18 cellular contexts compared by ENCODE assay signal in genomic region chr1:223079498-223079897, GRCh38.
DNase-seq lines count a peak whose midpoint lies in the region; ATAC-seq, FAIRE-seq and TF ChIP-seq lines count a peak whose summit lies in the region.
"Had no signal": no experiment of that assay in that cellular context is flagged by ENCODE, and none has a peak within 500 bp of the region (broad histone marks: within the 10 kb centered on the region; RNA-seq: fewer than 3 reads in every experiment).

No MANE protein-coding gene starts in this region.

- H2AK5ac ChIP-seq in H9 (ENCODE audit: insufficient read length, low read length), result no peak overlapping the region

- no peak overlapping the region for H2BK12ac ChIP-seq in H9 (ENCODE audit: insufficient read length, low read depth, low read length)

- H3K14ac ChIP-seq in H9 (ENCODE audit: insufficient read depth, low read length), result no peak overlapping the region

- BruUV-seq in HepG2 (replicated peaks; lab: Mats Ljungman, UMichigan), result no TSS peak

- in situ Hi-C loops in HepG2 (cut with HindIII; ENCODE audit: extremely low pct_ligation_motif_present, low pct_unique_long_range_greater_than_20kb), result loop anchor here (25.0 kb wide), 1 partner anchor 617 kb away; no protein-coding TSS in a partner anchor

- H4K91ac ChIP-seq in H9 (ENCODE audit: insufficient read length, low read depth, low read length), result no peak overlapping the region

- H3K4me1 ChIP-seq in liver (ENCODE audit: control insufficient read depth in 4 of 4, insufficient read depth in 4 of 4, low read length in 3 of 4) (peaks cover 2 to 18% (median 7%) of the 10 kb centered on the region in 4 donors), HepG2 (ENCODE audit: insufficient read depth, low read length) (no peaks in the 10 kb centered on the region), neural progenitor cell (peaks cover 12% of the 10 kb centered on the region), upper lobe of left lung (peaks cover 25 to 45% (median 38%) of the 10 kb centered on the region in 4 donors), H9 (ENCODE audit: insufficient read depth, low read length) (peaks cover 3% of the 10 kb centered on the region; the same call in 1 of the 2 replicates)

- intact Hi-C loops in HepG2 (cut with micrococcal nuclease; ENCODE audit: unreplicated experiment), result no loop called here

- H2BK15ac ChIP-seq in H9 (ENCODE audit: low read depth, low read length), result no peak overlapping the region

- TF ChIP-seq EP300 in HepG2 (IDR thresholded peaks at IDR 0.05; ENCODE audit: low read depth in 2 of 2, low read length in 2 of 2) (no peak), HepG2 (CRISPR knock-in tag; IDR thresholded peaks at IDR 0.05; ENCODE audit: borderline replicate concordance) (no peak), upper lobe of left lung (IDR thresholded peaks at IDR 0.05) (no peak)

- no peaks in the 10 kb centered on the region for H3K36me3 ChIP-seq in liver (ENCODE audit: control insufficient read depth in 4 of 4, insufficient read depth in 3 of 4, low read depth in 1 of 4, low read length in 3 of 4)
- no peaks in the 10 kb centered on the region for H3K36me3 ChIP-seq in HepG2 (replicated peaks in 1 of 2; ENCODE audit: control insufficient read depth in 1 of 2, insufficient read depth in 2 of 2, low read length in 2 of 2)
- no peaks in the 10 kb centered on the region for H3K36me3 ChIP-seq in neural progenitor cell
- H3K36me3 ChIP-seq in upper lobe of left lung, result no peaks in the 10 kb centered on the region
- H3K36me3 ChIP-seq: BLaER1 treated with 17β-estradiol and CSF1 and Interleukin-3, amounts not matched to agents 10 nM and 100 nM had no signal

- no peak overlapping the region for H4K5ac ChIP-seq in H9 (ENCODE audit: insufficient read length, low read depth, low read length)

- no peak overlapping the region for H3K56ac ChIP-seq in H9 (ENCODE audit: insufficient read length, low read depth, low read length)

- H4K20me1 ChIP-seq in HepG2 (ENCODE audit: insufficient read depth, low read length), result no peaks in the 10 kb centered on the region
- no peaks in the 10 kb centered on the region for H4K20me1 ChIP-seq in neural progenitor cell (ENCODE audit: low read depth)
- no peaks in the 10 kb centered on the region for H4K20me1 ChIP-seq in H9 (ENCODE audit: control insufficient read depth, insufficient read depth, insufficient read length)
- H4K20me1 ChIP-seq: BLaER1 treated with 17β-estradiol and CSF1 and Interleukin-3, amounts not matched to agents 10 nM and 100 nM had no signal

- H2BK20ac ChIP-seq in H9 (ENCODE audit: low read depth, low read length, poor library complexity, severe bottlenecking), result no peak overlapping the region

- no peak overlapping the region for H3K4me3 ChIP-seq in liver (ENCODE audit: low read depth in 1 of 3, low read length in 3 of 3)
- H3K4me3 ChIP-seq in HepG2 (replicated peaks in 1 of 3; ENCODE audit: insufficient read depth in 1 of 3, low read depth in 2 of 3, low read length in 3 of 3), result no peak overlapping the region
- H3K4me3 ChIP-seq in neural progenitor cell, result no peak overlapping the region
- H3K4me3 ChIP-seq in upper lobe of left lung, result no peak overlapping the region
- H3K4me3 ChIP-seq: BLaER1 treated with 17β-estradiol and CSF1 and Interleukin-3, amounts not matched to agents 10 nM and 100 nM had no signal

- H3K27ac ChIP-seq in liver (ENCODE audit: low read depth in 1 of 2, low read length in 2 of 2) (peak overlapping the region in 1 of 2 donors; percentile 6), HepG2 (ENCODE audit: extremely low read length, insufficient read depth, low read length) (no peak overlapping the region), neural progenitor cell (no peak overlapping the region), upper lobe of left lung (peak overlapping the region in 3 of 4 donors; percentile 18 to 32 (median 30)), H9 (ENCODE audit: insufficient read length, low read depth, low read length) (no peak overlapping the region)
- H3K27ac ChIP-seq: 22Rv1; BLaER1 treated with 17β-estradiol and CSF1 and Interleukin-3, amounts not matched to agents 10 nM and 100 nM had no signal

- no peak overlapping the region for H3T11ph ChIP-seq in H9 (ENCODE audit: low read length)

- no peak for FAIRE-seq in HepG2 (lab: Jason Lieb, UNC)
- FAIRE-seq: G401.6, GM12891, H54 had no signal

- 67% methylated on average over 7 of the region's 7 CpGs for whole genome bisulfite sequencing in liver
- WGBS in HepG2 (ENCODE audit: low lambda C conversion rate), result 20% methylated on average over 4 of the region's 7 CpGs
- WGBS in upper lobe of left lung, 2 donors, result 81 to 94% methylated on average over 5 to 7 of the region's 7 CpGs
- WGBS in H9 (ENCODE audit: extremely low coverage, insufficient read length, low lambda C conversion rate), result no CpG with 5 or more reads among the region's 7 CpGs

- H3K23ac ChIP-seq in H9 (ENCODE audit: insufficient read length, low read depth, low read length), result no peak overlapping the region

- no peak overlapping the region for H2BK5ac ChIP-seq in H9 (ENCODE audit: insufficient read length, low read length)

- H3K9me3 Mint-ChIP-seq in neural progenitor cell (no peaks in the 10 kb centered on the region), H9 (no peaks in the 10 kb centered on the region)
- H3K9me3 Mint-ChIP-seq: CD4-positive, alpha-beta T cell; IgD-negative memory B cell had no signal

- H3K4ac ChIP-seq in H9 (ENCODE audit: low read depth, low read length), result no peak overlapping the region

- no peaks in the 10 kb centered on the region for H3K9me3 ChIP-seq in liver (ENCODE audit: control insufficient read depth in 4 of 4, low read length in 3 of 4)
- no peaks in the 10 kb centered on the region for H3K9me3 ChIP-seq in HepG2 (ENCODE audit: low read length)
- no peaks in the 10 kb centered on the region for H3K9me3 ChIP-seq in neural progenitor cell (ENCODE audit: low read depth)
- H3K9me3 ChIP-seq in upper lobe of left lung, result no peaks in the 10 kb centered on the region
- H3K9me3 ChIP-seq in H9 (ENCODE audit: control insufficient read depth, low read depth, low read length), result no peaks in the 10 kb centered on the region
- H3K9me3 ChIP-seq: BLaER1 treated with 17β-estradiol and CSF1 and Interleukin-3, amounts not matched to agents 10 nM and 100 nM had no signal

- H3K79me2 ChIP-seq in HepG2 (ENCODE audit: insufficient read depth, low read length), result no peaks in the 10 kb centered on the region
- no peaks in the 10 kb centered on the region for H3K79me2 ChIP-seq in neural progenitor cell (ENCODE audit: low read depth)
- no peaks in the 10 kb centered on the region for H3K79me2 ChIP-seq in H9 (ENCODE audit: insufficient read depth, low read length)

- CTCF ChIA-PET in HepG2 (lab: Yijun Ruan, JAX; ENCODE audit: low intra/inter-chr PET ratio, low total read pairs), result no interaction called here

- no peaks in the 10 kb centered on the region for H3K79me1 ChIP-seq in H9 (ENCODE audit: insufficient read depth, low read depth, low read length, poor library complexity, severe bottlenecking)

- H3K9ac ChIP-seq in liver (ENCODE audit: low read depth in 1 of 2, low read length in 2 of 2), result no peak overlapping the region
- no peak overlapping the region for H3K9ac ChIP-seq in HepG2 (ENCODE audit: insufficient read depth, low read depth, low read length)
- H3K9ac ChIP-seq in neural progenitor cell, result no peak overlapping the region
- no peak overlapping the region for H3K9ac ChIP-seq in H9 (ENCODE audit: extremely low read depth, insufficient read length, low read length)
- H3K9ac ChIP-seq: BLaER1 treated with 17β-estradiol and CSF1 and Interleukin-3, amounts not matched to agents 10 nM and 100 nM had no signal

- peaks cover 7% of the 10 kb centered on the region for H3K27me3 Mint-ChIP-seq in neural progenitor cell (ENCODE audit: insufficient read depth, low read depth)
- peaks cover 10% of the 10 kb centered on the region for H3K27me3 Mint-ChIP-seq in H9 (ENCODE audit: low read depth)

- no peak overlapping the region for H4K8ac ChIP-seq in H9 (replicated peaks; ENCODE audit: insufficient read length, low read depth, low read length)

- POLR2A ChIA-PET in HepG2 (lab: Yijun Ruan, JAX), result no interaction called here

- no peak overlapping the region for H2BK120ac ChIP-seq in H9 (ENCODE audit: low read depth, low read length, poor library complexity, severe bottlenecking)

- DNase-seq in HepG2 (ENCODE audit: low spot score), result no peak
- DNase-seq in left lobe of liver (ENCODE audit: low spot score), result peak; percentile 80
- DNase-seq in neural progenitor cell (ENCODE audit: low spot score), result no peak
- no peak for DNase-seq in upper lobe of left lung
- no peak for DNase-seq in Ammon's horn (ENCODE audit: low spot score)
- no peak for DNase-seq in activated CD4-positive, alpha-beta T cell treated with anti-CD3 and anti-CD28 coated beads for 1 hour
- no peak for DNase-seq in H9
- DNase-seq: CD4-positive, alpha-beta T cell; DMS153; DMS79 treated with DMSO at 0.1 percent for 48 hours; EL had no signal

- TF ChIP-seq CTCF in liver (IDR thresholded peaks at IDR 0.05; ENCODE audit: low read depth, low read length, missing input control), result no peak
- TF ChIP-seq CTCF in HepG2 (CRISPR knock-in tag; IDR thresholded peaks at IDR 0.05), result no peak
- TF ChIP-seq CTCF in neural progenitor cell (IDR thresholded peaks at IDR 0.05), result no peak
- no peak for TF ChIP-seq CTCF in upper lobe of left lung (IDR thresholded peaks at IDR 0.05)
- no peak for TF ChIP-seq CTCF in H9 (conservative IDR thresholded peaks at IDR 0.05)

- H3K4me3 Mint-ChIP-seq in neural progenitor cell (no peak overlapping the region), H9 (no peak overlapping the region)
- H3K4me3 Mint-ChIP-seq: CD4-positive, alpha-beta T cell; IgD-negative memory B cell had no signal

- H3K27ac Mint-ChIP-seq in neural progenitor cell (peak overlapping the region; percentile 93), H9 (no peak overlapping the region; a peak in 1 of 7 replicates)
- H3K27ac Mint-ChIP-seq: CD4-positive, alpha-beta T cell; IgD-negative memory B cell had no signal

- H3K4me2 ChIP-seq in HepG2 (ENCODE audit: low read depth, low read length) (no peak overlapping the region), neural progenitor cell (no peak overlapping the region), H9 (ENCODE audit: insufficient read depth, insufficient read length, low read length) (no peak overlapping the region)

- no peak overlapping the region for H3K18ac ChIP-seq in H9 (ENCODE audit: insufficient read length, low read depth, low read length)

- H3K36me3 Mint-ChIP-seq in neural progenitor cell, result peaks cover 1% of the 10 kb centered on the region
- no peaks in the 10 kb centered on the region for H3K36me3 Mint-ChIP-seq in H9 (ENCODE audit: insufficient read depth in 1 of 3, low read depth in 3 of 3)
- H3K36me3 Mint-ChIP-seq: IgD-negative memory B cell had no signal

- H3K4me1 Mint-ChIP-seq in neural progenitor cell, result peaks cover 23% of the 10 kb centered on the region
- H3K4me1 Mint-ChIP-seq in H9, result peaks cover 22 to 28% of the 10 kb centered on the region in 2 experiments

- no peaks in the 10 kb centered on the region for H3K23me2 ChIP-seq in H9 (ENCODE audit: insufficient read length, low read depth, low read length, poor library complexity, severe bottlenecking)

- H3K27me3 ChIP-seq in liver (ENCODE audit: control insufficient read depth in 4 of 4, insufficient read depth in 4 of 4, low read length in 3 of 4), result no peaks in the 10 kb centered on the region
- H3K27me3 ChIP-seq in HepG2 (ENCODE audit: control insufficient read depth in 1 of 2, insufficient read depth in 2 of 2, low read length in 2 of 2), result peaks cover 0 to 11% of the 10 kb centered on the region in 2 experiments; a peak in 2 of 5 replicates
- H3K27me3 ChIP-seq in neural progenitor cell, result no peaks in the 10 kb centered on the region
- no peaks in the 10 kb centered on the region for H3K27me3 ChIP-seq in upper lobe of left lung
- no peaks in the 10 kb centered on the region for H3K27me3 ChIP-seq in H9 (ENCODE audit: insufficient read depth, low read length)
- H3K27me3 ChIP-seq: BLaER1 treated with 17β-estradiol and CSF1 and Interleukin-3, amounts not matched to agents 10 nM and 100 nM had no signal

- no peak for TF ChIP-seq POLR2A in HepG2 (IDR thresholded peaks at IDR 0.05; ENCODE audit: insufficient read depth in 1 of 2, low read depth in 2 of 2, low read length in 2 of 2)
- TF ChIP-seq POLR2A in upper lobe of left lung (IDR thresholded peaks at IDR 0.05), result no peak

- TF ChIP-seq RAD21 in liver (IDR thresholded peaks at IDR 0.05), result peak in 1 of 2 donors; percentile 46
- no peak for TF ChIP-seq RAD21 in HepG2 (CRISPR knock-in tag; IDR thresholded peaks at IDR 0.05)

- peaks cover 4% of the 10 kb centered on the region for H3F3A ChIP-seq in neural progenitor cell (ENCODE audit: low read depth)

- ATAC-seq in HepG2 (no peak), left lobe of liver (peak; percentile 64), upper lobe of left lung (ENCODE audit: low FRiP score in 2 of 2) (no peak)

- H2AFZ ChIP-seq in HepG2 (ENCODE audit: low read length) (no peak overlapping the region), neural progenitor cell (replicated peaks) (no peak overlapping the region), H9 (ENCODE audit: low read length) (no peak overlapping the region)

Comparison
In these comparisons a context has a peak if more than half of its experiments do, and no peak if none do; other contexts are left out.
1. H3K27ac ChIP-seq: peak in upper lobe of left lung (3 of 4); none in HepG2 (single experiment), neural progenitor cell (single experiment) and H9 (single experiment).